In genomic region chr1:15090373-15090772, GRCh38 we compare ENCODE assay signal across 9 cellular contexts.
DNase-seq lines count a peak whose midpoint lies in the region; ATAC-seq and TF ChIP-seq lines count a peak whose summit lies in the region.
"Had no signal": no experiment of that assay in that cellular context is flagged by ENCODE, and none has a peak within 500 bp of the region (broad histone marks: within the 10 kb centered on the region; RNA-seq: fewer than 3 reads in every experiment).

No MANE protein-coding gene starts in this region.

- H3K36me3 Mint-ChIP-seq in type B pancreatic cell: no peaks in the 10 kb centered on the region
- H3K36me3 Mint-ChIP-seq: CD8-positive, alpha-beta T cell had no signal

- peak overlapping the region; percentile 93 for H3K27ac Mint-ChIP-seq in type B pancreatic cell
- H3K27ac Mint-ChIP-seq: CD8-positive, alpha-beta T cell had no signal

- H3K4me1 Mint-ChIP-seq in type B pancreatic cell (ENCODE audit: unreplicated experiment): peaks cover 54% of the 10 kb centered on the region

- H3K27me3 ChIP-seq in right atrium auricular region (no peaks in the 10 kb centered on the region), adrenal gland (no peaks in the 10 kb centered on the region)

- H3K4me3 ChIP-seq in right atrium auricular region (no peak overlapping the region), adrenal gland (no peak overlapping the region)

- H3K9me3 Mint-ChIP-seq in type B pancreatic cell: no peaks in the 10 kb centered on the region
- H3K9me3 Mint-ChIP-seq: CD8-positive, alpha-beta T cell had no signal

- H3K4me3 Mint-ChIP-seq in type B pancreatic cell: peak overlapping the region; percentile 83
- H3K4me3 Mint-ChIP-seq: CD8-positive, alpha-beta T cell had no signal

- H3K4me1 ChIP-seq in right atrium auricular region (peaks cover 0 to 10% of the 10 kb centered on the region in 2 donors), adrenal gland (replicated peaks in 1 of 2) (no peaks in the 10 kb centered on the region)

- no peaks in the 10 kb centered on the region for H3K27me3 Mint-ChIP-seq in type B pancreatic cell

- WGBS in adrenal gland, 4 donors: 56 to 66% (median 63%) methylated on average over 7 to 13 of the region's 13 CpGs

- no peaks in the 10 kb centered on the region for H3K9me3 ChIP-seq in right atrium auricular region
- no peaks in the 10 kb centered on the region for H3K9me3 ChIP-seq in adrenal gland (replicated peaks in 1 of 3)

- TF ChIP-seq CTCF in right atrium auricular region (IDR thresholded peaks at IDR 0.05) (no peak), type B pancreatic cell (conservative IDR thresholded peaks at IDR 0.05) (no peak), adrenal gland (IDR thresholded peaks at IDR 0.05) (no peak)

- DNase-seq in Right ventricle myocardium inferior (ENCODE audit: missing footprints): no peak
- DNase-seq in right atrium auricular region (ENCODE audit: low spot score): no peak
- peak; percentile 86 for DNase-seq in RPMI8226
- DNase-seq in iPS-NIHi7 (ENCODE audit: extremely low spot score): peak; percentile 92
- peak; percentile 82 for DNase-seq in type B pancreatic cell (ENCODE audit: extremely low spot score, unreplicated experiment)
- DNase-seq in adrenal gland: no peak
- no peak for DNase-seq in NOMO-1 treated with dmso at 0.1 percent for 144 hours (lab: John Stamatoyannopoulos, UW; ENCODE audit: unreplicated experiment)
- DNase-seq: CD8-positive, alpha-beta T cell had no signal

- H3K27ac ChIP-seq in right atrium auricular region: no peak overlapping the region
- no peak overlapping the region for H3K27ac ChIP-seq in adrenal gland

- no peak for TF ChIP-seq POLR2A in adrenal gland (IDR thresholded peaks at IDR 0.05)

- no peaks in the 10 kb centered on the region for H3K36me3 ChIP-seq in right atrium auricular region
- H3K36me3 ChIP-seq in adrenal gland (replicated peaks in 1 of 2): no peaks in the 10 kb centered on the region

- intact Hi-C loops in Right ventricle myocardium inferior (cut with DNase I) (no loop called here), adrenal gland (cut with DNase I) (no loop called here)

- ATAC-seq in Right ventricle myocardium inferior: peak; percentile 39
- ATAC-seq in HG02763 (IDR thresholded peaks at IDR 0.05; ENCODE audit: unreplicated experiment): no peak
- ATAC-seq: CD8-positive, alpha-beta T cell had no signal

Comparison
In these comparisons a context has a peak if more than half of its experiments do, and no peak if none do; other contexts are left out.
1. DNase-seq: peak in RPMI8226 (single experiment), iPS-NIHi7 (single experiment) and type B pancreatic cell (single experiment); none in Right ventricle myocardium inferior (single experiment), right atrium auricular region (single experiment), adrenal gland (0 of 7) and NOMO-1 treated with dmso at 0.1 percent for 144 hours (single experiment).